Comparison of ENCODE assay signal across 23 cellular contexts in genomic region chr17:45102856-45103255, GRCh38. TPM values are rescaled to one million over a fixed set of nuclear protein-coding genes. Genes with fewer than 3 reads are reported as not detected.
DNase-seq lines count a peak whose midpoint lies in the region; ATAC-seq and TF ChIP-seq lines count a peak whose summit lies in the region.
"Had no signal": no experiment of that assay in that cellular context is flagged by ENCODE, and none has a peak within 500 bp of the region (broad histone marks: within the 10 kb centered on the region; RNA-seq: fewer than 3 reads in every experiment).

No MANE protein-coding gene starts in this region.

- WGBS in esophagus squamous epithelium, 2 donors: 52 to 89% methylated on average over 4 to 7 of the region's 9 CpGs
- no CpG with 5 or more reads among the region's 9 CpGs for WGBS in trophoblast cell (ENCODE audit: extremely low coverage, insufficient coverage, insufficient read length)

- no peaks in the 10 kb centered on the region for H3K9me3 Mint-ChIP-seq in Caco-2 (ENCODE audit: unreplicated experiment)
- H3K9me3 Mint-ChIP-seq: dendritic cell treated with granulocyte-macrophage colony-stimulating factor and Interleukin-4, amounts not matched to agents 40 ng/mL and 50 ng/mL, for 4 days; GM23338; natural killer cell; WTC11 had no signal

- CTCF ChIA-PET in Caco-2 (lab: Charles Lee): interaction anchor here (1.6 kb wide), 1 partner anchor 33 kb away, joined by 9 read pairs; the partner anchor contains the start of gene ACBD4

- no peaks in the 10 kb centered on the region for H3K27me3 Mint-ChIP-seq in Caco-2 (ENCODE audit: insufficient read depth, unreplicated experiment)
- H3K27me3 Mint-ChIP-seq: dendritic cell treated with granulocyte-macrophage colony-stimulating factor and Interleukin-4, amounts not matched to agents 40 ng/mL and 50 ng/mL, for 4 days had no signal

- DNase-seq in Caco-2 (no peak), WERI-Rb-1 (no peak), esophagus squamous epithelium (lab: John Stamatoyannopoulos, UW) (no peak), trophoblast cell (peak; percentile 48 to 71), HUDEP-2 (lab: John Stamatoyannopoulos, UW; ENCODE audit: unreplicated experiment in 76 of 76) (no peak), NCI-H1048 (lab: John Stamatoyannopoulos, UW) (no peak), inferior parietal cortex (ENCODE audit: extremely low spot score) (no peak)
- DNase-seq: activated CD8-positive, alpha-beta memory T cell treated with anti-CD3 and anti-CD28 coated beads, Interleukin-2, amount 50 U/mL, for 4 hours; activated effector memory CD4-positive, alpha-beta T cell treated with Interleukin-2 at 50 U/mL for 16 hours; foreskin fibroblast; IMR-90; natural killer cell; NCI-H1417; NCI-H510A; RPMI8226; stimulated activated CD4-positive, alpha-beta T cell treated with anti-CD3 and anti-CD28 coated beads, Interleukin-1b, Interleukin-23, amount 100 ng/mL, for 48 hours had no signal

- no peak overlapping the region for H3K9ac ChIP-seq in trophoblast cell (ENCODE audit: low read length)
- H3K9ac ChIP-seq: parathyroid adenoma had no signal

- peak overlapping the region; percentile 30 for H3K27ac Mint-ChIP-seq in Caco-2 (ENCODE audit: unreplicated experiment)
- H3K27ac Mint-ChIP-seq: dendritic cell treated with granulocyte-macrophage colony-stimulating factor and Interleukin-4, amounts not matched to agents 40 ng/mL and 50 ng/mL, for 4 days; GM23338; WTC11 had no signal

- no peak for ATAC-seq in HG03342 (IDR thresholded peaks at IDR 0.05; ENCODE audit: unreplicated experiment)
- ATAC-seq: GM23338, natural killer cell, WTC11 had no signal

- H3K4me3 Mint-ChIP-seq in Caco-2 (ENCODE audit: unreplicated experiment): no peak overlapping the region
- H3K4me3 Mint-ChIP-seq: dendritic cell treated with granulocyte-macrophage colony-stimulating factor and Interleukin-4, amounts not matched to agents 40 ng/mL and 50 ng/mL, for 4 days; GM23338; natural killer cell; WTC11 had no signal

- peak overlapping the region; percentile 17 for H3K4ac ChIP-seq in trophoblast cell (ENCODE audit: low read depth, low read length)

- H2BK120ac ChIP-seq in trophoblast cell (ENCODE audit: insufficient read depth, low read length, poor library complexity): peak overlapping the region; percentile 15

- H3K79me2 ChIP-seq in trophoblast cell (ENCODE audit: control insufficient read depth, insufficient read depth, low read length, poor library complexity): no peaks in the 10 kb centered on the region
- H3K79me2 ChIP-seq: parathyroid adenoma had no signal

- POLR2A ChIA-PET in Caco-2 (lab: Charles Lee): no interaction called here

- H2AFZ ChIP-seq in trophoblast cell (ENCODE audit: insufficient read depth, low read length, poor library complexity): no peak overlapping the region
- H2AFZ ChIP-seq: GM23338, parathyroid adenoma had no signal

- H3K27me3 ChIP-seq in Caco-2 (replicated peaks; ENCODE audit: control insufficient read depth, insufficient read depth, low read length) (no peaks in the 10 kb centered on the region), WERI-Rb-1 (ENCODE audit: insufficient read depth, low read depth, severe bottlenecking) (no peaks in the 10 kb centered on the region), esophagus squamous epithelium (no peaks in the 10 kb centered on the region), trophoblast cell (ENCODE audit: insufficient read depth, low read length) (no peaks in the 10 kb centered on the region)
- H3K27me3 ChIP-seq: adrenal gland had no signal

- H3K27ac ChIP-seq in WERI-Rb-1 (peak overlapping the region; percentile 58), esophagus squamous epithelium (peak overlapping the region; percentile 56 to 67 (median 60)), trophoblast cell (ENCODE audit: low read depth, low read length) (peak overlapping the region; percentile 94)
- H3K27ac ChIP-seq: HL-60, parathyroid adenoma had no signal

- peaks cover 12% of the 10 kb centered on the region for H3K79me1 ChIP-seq in trophoblast cell (ENCODE audit: low read length)

- no peak overlapping the region for H2AK5ac ChIP-seq in trophoblast cell (ENCODE audit: low read length)

- peak overlapping the region; percentile 19 for H4K12ac ChIP-seq in trophoblast cell (ENCODE audit: low read depth, low read length)

- H4K91ac ChIP-seq in trophoblast cell (ENCODE audit: low read depth, low read length): peak overlapping the region; percentile 20

- peaks cover 96% of the 10 kb centered on the region for H3K36me3 Mint-ChIP-seq in Caco-2 (ENCODE audit: insufficient read depth, unreplicated experiment)
- H3K36me3 Mint-ChIP-seq: natural killer cell had no signal

- no peak overlapping the region for H3K23ac ChIP-seq in trophoblast cell (ENCODE audit: low read length)

- intact Hi-C loops in Caco-2 (cut with micrococcal nuclease; ENCODE audit: unreplicated experiment) (no loop called here), esophagus squamous epithelium (cut with DNase I) (no loop called here)

- BruUV-seq in Caco-2 (replicated peaks; lab: Mats Ljungman, UMichigan): no TSS peak

- TF ChIP-seq CTCF in Caco-2 (IDR thresholded peaks at IDR 0.05; ENCODE audit: insufficient read depth in 1 of 2, low read depth in 1 of 2, low read length in 1 of 2, severe bottlenecking in 1 of 2, unreplicated experiment in 1 of 2) (no peak), WERI-Rb-1 (IDR thresholded peaks at IDR 0.05; ENCODE audit: low read depth, low read length) (no peak), esophagus squamous epithelium (IDR thresholded peaks at IDR 0.05) (no peak)

- no peak overlapping the region for H3K4me2 ChIP-seq in trophoblast cell (ENCODE audit: low read length)
- H3K4me2 ChIP-seq: GM23338 had no signal

- peaks cover 7% of the 10 kb centered on the region for H3K4me1 Mint-ChIP-seq in Caco-2 (ENCODE audit: low read depth, unreplicated experiment)
- H3K4me1 Mint-ChIP-seq: WTC11 had no signal

- peak overlapping the region; percentile 28 for H3K14ac ChIP-seq in trophoblast cell (ENCODE audit: low read length)

- H2BK5ac ChIP-seq in trophoblast cell (ENCODE audit: low read depth, low read length, poor library complexity): peak overlapping the region; percentile 50

- H3K18ac ChIP-seq in trophoblast cell (ENCODE audit: low read length): peak overlapping the region; percentile 38

- peak overlapping the region; percentile 37 for H2BK12ac ChIP-seq in trophoblast cell (ENCODE audit: low read length)

- peak overlapping the region; percentile 57 for H4K8ac ChIP-seq in trophoblast cell (ENCODE audit: low read depth, low read length)

- no peaks in the 10 kb centered on the region for H3K9me3 ChIP-seq in Caco-2
- no peaks in the 10 kb centered on the region for H3K9me3 ChIP-seq in WERI-Rb-1 (ENCODE audit: severe bottlenecking)
- H3K9me3 ChIP-seq in esophagus squamous epithelium: no peaks in the 10 kb centered on the region
- H3K9me3 ChIP-seq in trophoblast cell (ENCODE audit: insufficient read depth, low read depth, low read length): no peaks in the 10 kb centered on the region
- H3K9me3 ChIP-seq: adrenal gland had no signal

- no peak overlapping the region for H3K4me3 ChIP-seq in Caco-2 (ENCODE audit: low read depth, low read length)
- H3K4me3 ChIP-seq in WERI-Rb-1 (ENCODE audit: low read depth, low read length): no peak overlapping the region
- H3K4me3 ChIP-seq in esophagus squamous epithelium: no peak overlapping the region
- H3K4me3 ChIP-seq in trophoblast cell (ENCODE audit: low read depth, low read length): no peak overlapping the region
- H3K4me3 ChIP-seq: adrenal gland, GM23338 had no signal

- peaks cover 5% of the 10 kb centered on the region; the same call in 1 of the 2 replicates for H3K4me1 ChIP-seq in Caco-2
- H3K4me1 ChIP-seq in esophagus squamous epithelium: peaks cover 8 to 74% (median 32%) of the 10 kb centered on the region in 3 donors
- H3K4me1 ChIP-seq in trophoblast cell (ENCODE audit: control insufficient read depth in 1 of 2, insufficient read depth in 2 of 2, low read length in 2 of 2): peaks cover 11 to 23% of the 10 kb centered on the region in 2 experiments
- H3K4me1 ChIP-seq: parathyroid adenoma had no signal

- H3K36me3 ChIP-seq in Caco-2 (ENCODE audit: control insufficient read depth, insufficient read depth, low read length) (peaks cover 3% of the 10 kb centered on the region), WERI-Rb-1 (peaks cover 89% of the 10 kb centered on the region), esophagus squamous epithelium (peaks cover 42 to 96% (median 78%) of the 10 kb centered on the region in 3 donors), trophoblast cell (ENCODE audit: control insufficient read depth in 1 of 2, insufficient read depth in 2 of 2, low read length in 2 of 2) (peaks cover 69 to 70% of the 10 kb centered on the region in 2 experiments)

- TF ChIP-seq POLR2A in esophagus squamous epithelium (IDR thresholded peaks at IDR 0.05): no peak

RNA-seq across cellular contexts. Expression of gene PLCD3, which starts 29.5 kb away (rescaled TPM):
- total RNA-seq in Caco-2 (2022): 74.3 and 88.5 TPM in 2 replicates
- total RNA-seq in esophagus squamous epithelium: 100 to 1,000 TPM in 1 of 4 donors, 10 to 100 TPM in 3; 16.3 to 105 (median 20.5) TPM
- 53.9 and 61.0 TPM in 2 replicates for polyA plus RNA-seq in trophoblast cell (2013)

RNA-seq across cellular contexts. Expression of gene ACBD4, which starts 32.6 kb away (rescaled TPM):
- total RNA-seq in Caco-2 (2022): 21.2 and 21.6 TPM in 2 replicates
- 1 to 10 TPM; 1.7 to 6.9 (median 4.5) TPM for total RNA-seq in esophagus squamous epithelium
- 3.8 TPM in 2 replicates for polyA plus RNA-seq in trophoblast cell (2013)

RNA-seq across cellular contexts. Expression of gene NMT1, which starts 41.7 kb away (rescaled TPM):
- 173 and 179 TPM in 2 replicates for total RNA-seq in Caco-2 (2022)
- 10 to 100 TPM; 54.6 to 66.2 (median 57.8) TPM for total RNA-seq in esophagus squamous epithelium
- 114 and 115 TPM in 2 replicates for polyA plus RNA-seq in trophoblast cell (2013)

RNA-seq across cellular contexts. Expression of gene HEXIM1, which starts 45.4 kb away (rescaled TPM):
- total RNA-seq in Caco-2 (2022) (71.0 and 78.0 TPM in 2 replicates), esophagus squamous epithelium (10 to 100 TPM; 19.8 to 28.4 (median 25.3) TPM)
- polyA plus RNA-seq in trophoblast cell (2013): 108 and 114 TPM in 2 replicates

RNA-seq across cellular contexts. Expression of gene DCAKD, which starts 51.4 kb away (rescaled TPM):
- total RNA-seq in Caco-2 (2022) (12.0 and 15.1 TPM in 2 replicates), esophagus squamous epithelium (10 to 100 TPM; 23.8 to 44.1 (median 34.7) TPM)
- 34.4 and 36.2 TPM in 2 replicates for polyA plus RNA-seq in trophoblast cell (2013)

Comparison
In these comparisons a context has a peak if more than half of its experiments do, and no peak if none do; other contexts are left out.
1. DNase-seq: peak in trophoblast cell (2 of 2); none in Caco-2 (0 of 2), WERI-Rb-1 (single experiment), esophagus squamous epithelium (single experiment), HUDEP-2 (0 of 76), NCI-H1048 (single experiment) and inferior parietal cortex (single experiment).
2. Peak in every context shown above with its lines, with median percentiles within 50 percentile points of each other: H3K27ac ChIP-seq.